ENCODE assay signal across 23 cellular contexts in genomic region chr20:23133560-23133998, GRCh38. TPM values are rescaled to one million over a fixed set of nuclear protein-coding genes. Genes with fewer than 3 reads are reported as not detected.
A peak's percentile ranks its signal among the peaks of the same experiment; 100 is the strongest.
DNase-seq lines count a peak whose midpoint lies in the region; ATAC-seq, FAIRE-seq and TF ChIP-seq lines count a peak whose summit lies in the region.
"Had no signal": no experiment of that assay in that cellular context is flagged by ENCODE, and none has a peak within 500 bp of the region (broad histone marks: within the 10 kb centered on the region; RNA-seq: fewer than 3 reads in every experiment).

No MANE protein-coding gene starts in this region.

- DNase-seq in heart right ventricle (no peak), cardiac septum (ENCODE audit: low spot score) (no peak), endothelial cell of umbilical vein (ENCODE audit: low read depth, low spot score) (peak; percentile 27), osteoblast (ENCODE audit: insufficient read length, low spot score, missing footprints) (peak; percentile 75), vagina (ENCODE audit: extremely low spot score in 2 of 2) (no peak), GM12891 (ENCODE audit: insufficient read length, low spot score) (no peak), superior temporal gyrus (ENCODE audit: extremely low spot score) (no peak)
- DNase-seq in activated CD4-positive, alpha-beta T cell treated with anti-CD3 and anti-CD28 coated beads for 1 hour: no peak
- DNase-seq: activated CD4-positive, alpha-beta memory T cell treated with anti-CD3 and anti-CD28 coated beads for 36 hours; activated effector memory CD4-positive, alpha-beta T cell treated with Interleukin-2 at 50 U/mL for 16 hours; AML-193; effector CD8-positive, alpha-beta T cell; H7; NCI-H1092; NCI-H2029 treated with DMSO at 0.1 percent for 48 hours; stimulated activated naive B cell treated with anti-CD40 and anti-IgM and Interleukin-4, amounts not matched to agents 10 μg/mL and 1 μg/mL and 100 μg/mL, for 72 hours; thyroid gland had no signal

- no peak for TF ChIP-seq CTCF in heart right ventricle (IDR thresholded peaks at IDR 0.05)
- no peak for TF ChIP-seq CTCF in endothelial cell of umbilical vein (IDR thresholded peaks at IDR 0.05; ENCODE audit: extremely low read depth in 1 of 2, insufficient read depth in 1 of 2, low read depth in 1 of 2, low read length in 2 of 2)
- TF ChIP-seq CTCF in osteoblast (IDR thresholded peaks at IDR 0.05; ENCODE audit: extremely low read depth, low read depth, low read length): no peak
- no peak for TF ChIP-seq CTCF in vagina (IDR thresholded peaks at IDR 0.05)

- peak in 1 of 8 donors; percentile 4 for ATAC-seq in heart right ventricle
- ATAC-seq: stimulated activated naive B cell treated with anti-CD40 and anti-IgM and Interleukin-4, amounts not matched to agents 10 μg/mL and 1 μg/mL and 100 μg/mL, for 72 hours had no signal

- H3K79me2 ChIP-seq in endothelial cell of umbilical vein (ENCODE audit: control insufficient read depth, insufficient read depth, low read length) (no peaks in the 10 kb centered on the region), osteoblast (ENCODE audit: insufficient read depth, low read length) (no peaks in the 10 kb centered on the region)

- WGBS in heart right ventricle, 2 donors: 58 to 68% methylated on average over 8 of the region's 8 CpGs

- TF ChIP-seq POLR2A in endothelial cell of umbilical vein (IDR thresholded peaks at IDR 0.05; ENCODE audit: low read depth, low read length): no peak
- TF ChIP-seq POLR2A in vagina (IDR thresholded peaks at IDR 0.05): no peak
- TF ChIP-seq POLR2A in GM12891 (IDR thresholded peaks at IDR 0.05; ENCODE audit: low read depth, low read length): no peak

- BruUV-seq in endothelial cell of umbilical vein (replicated peaks; lab: Mats Ljungman, UMichigan): TSS peak; percentile 77

- no peaks in the 10 kb centered on the region for H3K36me3 ChIP-seq in heart right ventricle
- H3K36me3 ChIP-seq in endothelial cell of umbilical vein (ENCODE audit: control insufficient read depth in 2 of 2, extremely low read depth in 1 of 2, insufficient read depth in 2 of 2, low read length in 2 of 2): no peaks in the 10 kb centered on the region
- no peaks in the 10 kb centered on the region for H3K36me3 ChIP-seq in osteoblast (ENCODE audit: insufficient read depth, low read length)
- H3K36me3 ChIP-seq in vagina: no peaks in the 10 kb centered on the region
- H3K36me3 ChIP-seq: SJSA1, thyroid gland had no signal

- dilution Hi-C loops in endothelial cell of umbilical vein (cut with MboI; ENCODE audit: extremely low pct_ligation_motif_present, low sequenced_read_pairs): no loop called here

- H3K4me1 ChIP-seq in heart right ventricle: peaks cover under 1 to 76% (median 47%) of the 10 kb centered on the region in 9 donors
- H3K4me1 ChIP-seq in endothelial cell of umbilical vein (ENCODE audit: control insufficient read depth, extremely low read depth, insufficient read depth, low read length): peaks cover 28% of the 10 kb centered on the region
- no peaks in the 10 kb centered on the region for H3K4me1 ChIP-seq in osteoblast (ENCODE audit: insufficient read depth, low read length)
- peaks cover 9% of the 10 kb centered on the region for H3K4me1 ChIP-seq in vagina
- H3K4me1 ChIP-seq: SJSA1 had no signal

- H3K27me3 ChIP-seq in heart right ventricle (no peaks in the 10 kb centered on the region), endothelial cell of umbilical vein (ENCODE audit: control insufficient read depth in 2 of 2, insufficient read depth in 2 of 2, low read length in 2 of 2) (no peaks in the 10 kb centered on the region), osteoblast (ENCODE audit: insufficient read depth, low read length) (no peaks in the 10 kb centered on the region), vagina (no peaks in the 10 kb centered on the region)
- H3K27me3 ChIP-seq: SJSA1, thyroid gland had no signal

- no peaks in the 10 kb centered on the region for H3K9me3 ChIP-seq in heart right ventricle
- H3K9me3 ChIP-seq in endothelial cell of umbilical vein (replicated peaks; ENCODE audit: control insufficient read depth, insufficient read depth, low read length): no peaks in the 10 kb centered on the region
- no peaks in the 10 kb centered on the region for H3K9me3 ChIP-seq in osteoblast (ENCODE audit: low read depth, low read length)
- H3K9me3 ChIP-seq in vagina: no peaks in the 10 kb centered on the region
- H3K9me3 ChIP-seq: SJSA1, thyroid gland had no signal

- H3K4me3 ChIP-seq in heart right ventricle (no peak overlapping the region), endothelial cell of umbilical vein (replicated peaks in 1 of 3; ENCODE audit: insufficient read depth in 1 of 3, low read depth in 1 of 3, low read length in 3 of 3) (no peak overlapping the region), osteoblast (ENCODE audit: insufficient read depth, low read length) (no peak overlapping the region), vagina (no peak overlapping the region)
- H3K4me3 ChIP-seq: SJSA1, skin epidermis, thyroid gland had no signal

- H4K20me1 ChIP-seq in endothelial cell of umbilical vein (replicated peaks; ENCODE audit: control insufficient read depth, extremely low read depth, insufficient read depth, low read length) (no peaks in the 10 kb centered on the region), osteoblast (ENCODE audit: insufficient read depth, low read length) (no peaks in the 10 kb centered on the region)

- H3K27ac ChIP-seq in heart right ventricle: peak overlapping the region in 9 of 10 donors; percentile 45 to 88 (median 75)
- peak overlapping the region; percentile 68 for H3K27ac ChIP-seq in endothelial cell of umbilical vein (ENCODE audit: insufficient read depth, low read depth, low read length)
- H3K27ac ChIP-seq in osteoblast (ENCODE audit: low read depth, low read length): no peak overlapping the region
- peak overlapping the region; percentile 26 for H3K27ac ChIP-seq in vagina
- H3K27ac ChIP-seq: SJSA1, thyroid gland had no signal

- no peaks in the 10 kb centered on the region for H3K9me1 ChIP-seq in endothelial cell of umbilical vein (replicated peaks; ENCODE audit: control insufficient read depth, extremely low read depth, insufficient read depth, low read length)

- intact Hi-C loops in heart right ventricle (cut with DNase I): loop anchor here in 3 of 10 donors (2.0 to 5.0 kb wide), 4 partner anchors 46 to 83 kb away; partner anchors contain the start of gene CD93 (in 1 of the 3)
- intact Hi-C loops in cardiac septum (cut with DNase I): loop anchor here (5.0 kb wide), 1 partner anchor 46 kb away; the partner anchor contains the start of gene CD93
- intact Hi-C loops in endothelial cell of umbilical vein (cut with micrococcal nuclease): loop anchor here (1.0 kb wide), 1 partner anchor 30 kb away; no protein-coding TSS in a partner anchor
- intact Hi-C loops in vagina (cut with DNase I): no loop called here

- FAIRE-seq in endothelial cell of umbilical vein (lab: Jason Lieb, UNC) (no peak), GM12891 (lab: Jason Lieb, UNC) (no peak)

- CTCF ChIA-PET in endothelial cell of umbilical vein (lab: Charles Lee): interaction anchor here (0.7 to 3.3 kb wide), 10 partner anchors 10 to 207 kb away, joined by 3 to 18 read pairs (median 4); partner anchors contain the start of gene CD93

- H2AFZ ChIP-seq in endothelial cell of umbilical vein (ENCODE audit: low read depth, low read length) (peak overlapping the region; percentile 29), osteoblast (ENCODE audit: low read length) (no peak overlapping the region)

- no peak overlapping the region for H3K4me2 ChIP-seq in endothelial cell of umbilical vein (ENCODE audit: insufficient read depth, low read length)
- no peak overlapping the region for H3K4me2 ChIP-seq in osteoblast (ENCODE audit: insufficient read depth, low read length)

- H3K9ac ChIP-seq in endothelial cell of umbilical vein (replicated peaks; ENCODE audit: extremely low read depth, insufficient read depth, low read length): peak overlapping the region; percentile 12

- POLR2A ChIA-PET in endothelial cell of umbilical vein (lab: Charles Lee): interaction anchor here (1.4 to 1.6 kb wide), 2 partner anchors 48 to 83 kb away, joined by 3 to 11 read pairs; partner anchors contain the start of gene CD93

TF ChIP-seq in endothelial cell of umbilical vein, 7 proteins besides CTCF, POLR2A, EP300 and RAD21 (continues in another document):
- TF ChIP-seq EZH2 (IDR thresholded peaks at IDR 0.05; ENCODE audit: borderline replicate concordance, low read depth, low read length, severe bottlenecking): no peak
- no peak for TF ChIP-seq GATA2 (IDR thresholded peaks at IDR 0.05; ENCODE audit: insufficient read depth, insufficient read length, low read depth, low read length)
- no peak for TF ChIP-seq JUN (IDR thresholded peaks at IDR 0.05; ENCODE audit: borderline replicate concordance, insufficient read depth, insufficient read length, low read depth)
- TF ChIP-seq MYC (IDR thresholded peaks at IDR 0.05; ENCODE audit: low read depth, low read length): no peak

TF ChIP-seq in GM12891, 5 proteins besides CTCF, POLR2A, EP300 and RAD21:
- no peak for TF ChIP-seq POU2F2 (IDR thresholded peaks at IDR 0.05; ENCODE audit: low read depth, low read length)

RNA-seq across cellular contexts. Expression of gene CD93, which starts 47.5 kb away (rescaled TPM):
- total RNA-seq in heart right ventricle: 10 to 100 TPM; 29.6 to 85.0 (median 40.0) TPM
- 10 to 100 TPM; 12.7 to 24.9 TPM for polyA plus RNA-seq in heart right ventricle
- total RNA-seq in cardiac septum: 40.3 TPM
- 346 and 413 TPM in 2 replicates for total RNA-seq in endothelial cell of umbilical vein
- 180 and 182 TPM in 2 replicates for polyA plus RNA-seq in endothelial cell of umbilical vein
- 161 TPM in 2 replicates for polyA plus RNA-seq in endothelial cell of umbilical vein (2011; cell fraction: cytosol; rRNA removed)
- 223 and 228 TPM in 2 replicates for polyA plus RNA-seq in endothelial cell of umbilical vein (2011; cell fraction: nucleus; rRNA removed)
- polyA plus RNA-seq in endothelial cell of umbilical vein (2012): 238 and 281 TPM in 2 replicates
- polyA minus RNA-seq in endothelial cell of umbilical vein: 380 and 445 TPM in 2 replicates
- not detected for polyA minus RNA-seq in endothelial cell of umbilical vein (2011; cell fraction: cytosol; rRNA and poly(A)+ RNA removed)
- polyA minus RNA-seq in endothelial cell of umbilical vein (2011; cell fraction: nucleus; rRNA and poly(A)+ RNA removed): 156 and 158 TPM in 2 replicates
- not detected in 2 replicates for total RNA-seq in osteoblast
- total RNA-seq in vagina: 45.4 TPM
- polyA plus RNA-seq in GM12891 (2012; ENCODE audit: low read depth, missing spikeins): 0.05 TPM
- total RNA-seq: A172, fibroblast of lung, LHCN-M2, NCI-H460, SJSA1 had no signal

Comparison
In these comparisons a context has a peak if more than half of its experiments do, and no peak if none do; other contexts are left out.
1. DNase-seq: peak in endothelial cell of umbilical vein (single experiment) and osteoblast (single experiment); none in heart right ventricle (0 of 2), cardiac septum (single experiment), vagina (0 of 2), GM12891 (single experiment), activated CD4-positive, alpha-beta T cell treated with anti-CD3 and anti-CD28 coated beads for 1 hour (single experiment) and superior temporal gyrus (single experiment).
2. RNA of gene CD93, which starts 47.5 kb away (total RNA-seq): 346 to 413 TPM in endothelial cell of umbilical vein, 45.4 TPM in vagina (single experiment), 29.6 to 85.0 TPM in heart right ventricle and 40.3 TPM in cardiac septum (single experiment); not detected in osteoblast; every median in the first group is over 10 times any median in the second.